ENCODE assay signal across 1 cellular context in genomic region chr9:113617550-113617949, GRCh38.
TF ChIP-seq lines count a peak whose summit lies in the region.

No MANE protein-coding gene starts in this region.

TF ChIP-seq in HEK293, 187 proteins besides CTCF, POLR2A, EP300 and RAD21:
- TF ChIP-seq TCF7L2 (IDR thresholded peaks at IDR 0.05; ENCODE audit: borderline replicate concordance, low read depth, low read length) (no peak), ZNF133 (tag by site-specific recombination; IDR thresholded peaks at IDR 0.05) (peak; percentile 35; the same call in 1 of the 2 replicates), ZNF449 (tag by site-specific recombination; IDR thresholded peaks at IDR 0.05) (no peak), ZNF600 (tag by site-specific recombination; IDR thresholded peaks at IDR 0.05) (no peak), ZFP3 (tag by site-specific recombination; IDR thresholded peaks at IDR 0.05; ENCODE audit: low read depth) (no peak), ZNF366 (tag by site-specific recombination; conservative IDR thresholded peaks at IDR 0.05) (no peak), ZNF114 (tag by site-specific recombination; IDR thresholded peaks at IDR 0.05) (no peak), ZBTB20 (tag by site-specific recombination; IDR thresholded peaks at IDR 0.05) (peak; percentile 72)
- TF ChIP-seq, protein P1, sequence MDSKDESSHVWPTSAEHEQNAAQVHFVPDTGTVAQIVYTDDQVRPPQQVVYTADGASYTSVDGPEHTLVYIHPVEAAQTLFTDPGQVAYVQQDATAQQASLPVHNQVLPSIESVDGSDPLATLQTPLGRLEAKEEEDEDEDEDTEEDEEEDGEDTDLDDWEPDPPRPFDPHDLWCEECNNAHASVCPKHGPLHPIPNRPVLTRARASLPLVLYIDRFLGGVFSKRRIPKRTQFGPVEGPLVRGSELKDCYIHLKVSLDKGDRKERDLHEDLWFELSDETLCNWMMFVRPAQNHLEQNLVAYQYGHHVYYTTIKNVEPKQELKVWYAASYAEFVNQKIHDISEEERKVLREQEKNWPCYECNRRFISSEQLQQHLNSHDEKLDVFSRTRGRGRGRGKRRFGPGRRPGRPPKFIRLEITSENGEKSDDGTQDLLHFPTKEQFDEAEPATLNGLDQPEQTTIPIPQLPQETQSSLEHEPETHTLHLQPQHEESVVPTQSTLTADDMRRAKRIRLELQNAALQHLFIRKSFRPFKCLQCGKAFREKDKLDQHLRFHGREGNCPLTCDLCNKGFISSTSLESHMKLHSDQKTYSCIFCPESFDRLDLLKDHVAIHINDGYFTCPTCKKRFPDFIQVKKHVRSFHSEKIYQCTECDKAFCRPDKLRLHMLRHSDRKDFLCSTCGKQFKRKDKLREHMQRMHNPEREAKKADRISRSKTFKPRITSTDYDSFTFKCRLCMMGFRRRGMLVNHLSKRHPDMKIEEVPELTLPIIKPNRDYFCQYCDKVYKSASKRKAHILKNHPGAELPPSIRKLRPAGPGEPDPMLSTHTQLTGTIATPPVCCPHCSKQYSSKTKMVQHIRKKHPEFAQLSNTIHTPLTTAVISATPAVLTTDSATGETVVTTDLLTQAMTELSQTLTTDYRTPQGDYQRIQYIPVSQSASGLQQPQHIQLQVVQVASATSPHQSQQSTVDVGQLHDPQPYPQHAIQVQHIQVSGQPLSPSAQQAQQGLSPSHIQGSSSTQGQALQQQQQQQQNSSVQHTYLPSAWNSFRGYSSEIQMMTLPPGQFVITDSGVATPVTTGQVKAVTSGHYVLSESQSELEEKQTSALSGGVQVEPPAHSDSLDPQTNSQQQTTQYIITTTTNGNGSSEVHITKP (tag by site-specific recombination; IDR thresholded peaks at IDR 0.05), result no peak
